Comparison of ENCODE assay signal across 19 cellular contexts in the genomic region with DNA sequence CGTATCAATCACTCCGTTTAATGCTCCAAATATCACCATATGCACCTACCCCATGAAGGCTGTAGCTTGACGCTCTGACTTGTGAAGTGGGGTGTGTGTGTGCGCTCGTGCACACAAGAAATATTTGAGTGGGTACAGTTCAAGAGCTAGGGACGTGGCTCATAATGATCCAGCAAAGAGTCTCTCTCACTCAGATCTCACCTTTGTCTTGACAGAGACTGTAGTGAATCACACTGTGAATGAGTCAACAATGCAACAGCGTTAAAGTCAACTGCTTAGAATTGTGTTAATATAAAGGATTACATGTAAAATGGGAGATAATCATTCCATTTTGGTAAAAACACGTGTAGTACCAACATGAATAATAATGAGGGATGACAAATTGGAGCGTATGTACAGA.
DNase-seq lines count a peak whose midpoint lies in the region; ATAC-seq and TF ChIP-seq lines count a peak whose summit lies in the region.
"Had no signal": no experiment of that assay in that cellular context is flagged by ENCODE, and none has a peak within 500 bp of the region (broad histone marks: within the 10 kb centered on the region; RNA-seq: fewer than 3 reads in every experiment).

No MANE protein-coding gene starts in this region.

- no peak for ATAC-seq in GM18517 (IDR thresholded peaks at IDR 0.05; ENCODE audit: unreplicated experiment)

- no peak overlapping the region for H3K9ac ChIP-seq in neural progenitor cell
- H3K9ac ChIP-seq: BLaER1 had no signal

- H3K9me3 Mint-ChIP-seq in neural progenitor cell, result no peaks in the 10 kb centered on the region
- H3K9me3 Mint-ChIP-seq: activated T-helper 2 cell treated with anti-CD3 and anti-CD28 coated beads, Interferon-gamma antibody, Interleukin-2, Interleukin-4, amounts not matched to agents 10 μg/mL and 5 μg/mL and 100 μg/mL, durations not matched to agents 14 hours and 24 hours and 36 hours had no signal

- H3K9me3 ChIP-seq in neural progenitor cell (ENCODE audit: low read depth), result no peaks in the 10 kb centered on the region
- H3K9me3 ChIP-seq: BLaER1, prostate gland, vagina had no signal

- H3K27me3 ChIP-seq in neural progenitor cell, result no peaks in the 10 kb centered on the region
- H3K27me3 ChIP-seq: BLaER1, vagina had no signal

- H3K36me3 ChIP-seq in neural progenitor cell, result no peaks in the 10 kb centered on the region
- H3K36me3 ChIP-seq: prostate gland, vagina had no signal

- no peak overlapping the region for H3K27ac ChIP-seq in neural progenitor cell
- H3K27ac ChIP-seq: BLaER1, prostate gland, vagina had no signal

- DNase-seq in NCI-H748 (lab: John Stamatoyannopoulos, UW; ENCODE audit: unreplicated experiment) (peak; percentile 46), NCI-H748 treated with DMSO at 0.1 percent for 48 hours (lab: John Stamatoyannopoulos, UW) (no peak), RKO (ENCODE audit: low spot score) (peak; percentile 29), epithelial cell of esophagus (ENCODE audit: low read depth) (peak; percentile 82), neural progenitor cell (ENCODE audit: low spot score) (no peak), GOT3 (lab: John Stamatoyannopoulos, UW) (no peak), NCI-H774 (lab: John Stamatoyannopoulos, UW) (no peak)
- DNase-seq: activated CD4-positive, alpha-beta T cell treated with anti-CD3 and anti-CD28 coated beads, Interleukin-2, amount 10 ng/mL, durations not matched to agents 24 days and 14 days; kidney glomerular epithelial cell; NCI-H1436; NK-92 treated with Interleukin-12 subunit alpha and Interleukin-12 subunit beta, amount 100 ng/mL, for 24 hours; stimulated activated CD4-positive, alpha-beta T cell treated with anti-CD3 and anti-CD28 coated beads, Interleukin-4, amount 100 ng/mL, for 4 hours had no signal

- H3K36me3 Mint-ChIP-seq in neural progenitor cell, result no peaks in the 10 kb centered on the region

- no peak overlapping the region for H3K4me3 ChIP-seq in epithelial cell of esophagus (ENCODE audit: low read length)
- no peak overlapping the region for H3K4me3 ChIP-seq in neural progenitor cell
- H3K4me3 ChIP-seq: BLaER1, prostate gland, vagina had no signal

- H3K27ac Mint-ChIP-seq in neural progenitor cell, result peak overlapping the region; percentile 34
- H3K27ac Mint-ChIP-seq: activated CD4-positive, alpha-beta T cell treated with anti-CD3 and anti-CD28 coated beads, Interleukin-2, amount 10 ng/mL, durations not matched to agents 24 days and 14 days; activated T-helper 2 cell treated with anti-CD3 and anti-CD28 coated beads, Interferon-gamma antibody, Interleukin-2, Interleukin-4, amounts not matched to agents 10 μg/mL and 5 μg/mL and 100 μg/mL, durations not matched to agents 14 hours and 24 hours and 36 hours; mesothelial cell of epicardium; natural killer cell treated with Interleukin-12 subunit alpha and Interleukin-12 subunit beta and Interleukin-15 and Interleukin-18, amount 100 ng/mL, for 72 hours had no signal

- peaks cover 18% of the 10 kb centered on the region for H3K4me1 ChIP-seq in neural progenitor cell
- H3K4me1 ChIP-seq: BLaER1, prostate gland, vagina had no signal

- H2AFZ ChIP-seq in neural progenitor cell (replicated peaks), result no peak overlapping the region

- H3K27me3 Mint-ChIP-seq in neural progenitor cell (ENCODE audit: insufficient read depth, low read depth), result no peaks in the 10 kb centered on the region
- H3K27me3 Mint-ChIP-seq: activated CD4-positive, alpha-beta T cell treated with anti-CD3 and anti-CD28 coated beads, Interleukin-2, amount 10 ng/mL, durations not matched to agents 24 days and 14 days; natural killer cell treated with Interleukin-12 subunit alpha and Interleukin-12 subunit beta and Interleukin-15 and Interleukin-18, amount 100 ng/mL, for 72 hours had no signal

- peaks cover 11% of the 10 kb centered on the region for H4K20me1 ChIP-seq in neural progenitor cell (ENCODE audit: low read depth)

- H3K4me2 ChIP-seq in neural progenitor cell, result no peak overlapping the region
- H3K4me2 ChIP-seq: BLaER1 had no signal

- H3K4me1 Mint-ChIP-seq in neural progenitor cell, result peaks cover 45% of the 10 kb centered on the region

- no peak overlapping the region for H3K4me3 Mint-ChIP-seq in neural progenitor cell
- H3K4me3 Mint-ChIP-seq: activated CD4-positive, alpha-beta T cell treated with anti-CD3 and anti-CD28 coated beads, Interleukin-2, amount 10 ng/mL, durations not matched to agents 24 days and 14 days; mesothelial cell of epicardium; natural killer cell treated with Interleukin-12 subunit alpha and Interleukin-12 subunit beta and Interleukin-15 and Interleukin-18, amount 100 ng/mL, for 72 hours had no signal

- peaks cover 4% of the 10 kb centered on the region for H3F3A ChIP-seq in neural progenitor cell (ENCODE audit: low read depth)

- TF ChIP-seq CTCF in epithelial cell of esophagus (IDR thresholded peaks at IDR 0.05; ENCODE audit: insufficient read depth, low read depth, low read length, missing control alignments) (no peak), neural progenitor cell (IDR thresholded peaks at IDR 0.05) (no peak)

- no peaks in the 10 kb centered on the region for H3K79me2 ChIP-seq in neural progenitor cell (ENCODE audit: low read depth)

Comparison
In these comparisons a context has a peak if more than half of its experiments do, and no peak if none do; other contexts are left out.
1. DNase-seq: peak in NCI-H748 (single experiment), RKO (single experiment) and epithelial cell of esophagus (single experiment); none in NCI-H748 treated with DMSO at 0.1 percent for 48 hours (single experiment), neural progenitor cell (single experiment), GOT3 (single experiment) and NCI-H774 (single experiment).